9 cellular contexts compared by ENCODE assay signal in the genomic region with DNA sequence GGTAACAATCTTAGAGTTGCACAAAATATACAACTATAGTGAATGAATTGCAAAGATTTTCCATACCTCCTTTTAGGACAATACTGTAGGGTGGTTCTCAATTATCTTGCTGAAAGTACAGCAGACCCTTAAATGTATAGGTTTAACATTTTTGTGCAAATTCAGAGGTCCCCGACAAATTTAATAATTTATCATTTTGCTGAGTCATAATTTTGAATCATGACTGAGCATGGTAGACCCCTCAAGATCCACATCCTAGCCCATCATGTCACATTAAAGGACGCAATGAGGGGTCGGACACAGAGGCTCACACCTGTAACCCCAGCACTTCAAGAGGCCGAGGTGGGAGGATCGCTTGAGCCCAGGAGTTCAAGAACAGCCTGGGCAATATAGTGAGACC.
"Had no signal": no experiment of that assay in that cellular context is flagged by ENCODE, and none has a peak within 500 bp of the region (broad histone marks: within the 10 kb centered on the region; RNA-seq: fewer than 3 reads in every experiment).

No MANE protein-coding gene starts in this region.

- FAIRE-seq: HTR-8/SVneo had no signal

- H3K9ac ChIP-seq: KMS-11 had no signal

- H3K4me1 ChIP-seq: HAP-1 had no signal

- ATAC-seq: GM23338, HCT116 had no signal

- H3K4me2 ChIP-seq: GM23338, KMS-11 had no signal

- H2AFZ ChIP-seq: GM23338 had no signal

- H3K27ac ChIP-seq: KMS-11 had no signal

- H3K4me3 ChIP-seq: GM23338, HAP-1 had no signal

- DNase-seq: H7, HFFc6, Karpas-422, KBM-7 had no signal

- H3K9me3 ChIP-seq: HAP-1 had no signal
